ENCODE assay signal across 2 cellular contexts in genomic region chr3:37475435-37475834, GRCh38.
TF ChIP-seq lines count a peak whose summit lies in the region.

No MANE protein-coding gene starts in this region.

TF ChIP-seq in IMR-90, 13 proteins besides CTCF, POLR2A, EP300 and RAD21:
- TF ChIP-seq BHLHE40 (IDR thresholded peaks at IDR 0.05; ENCODE audit: low read depth, low read length) = no peak
- no peak for TF ChIP-seq CHD1 (IDR thresholded peaks at IDR 0.05; ENCODE audit: low read depth, low read length)
- no peak for TF ChIP-seq USF2 (IDR thresholded peaks at IDR 0.05; ENCODE audit: low read depth, low read length)
- no peak for TF ChIP-seq NFE2L2 (IDR thresholded peaks at IDR 0.05; ENCODE audit: low read depth, low read length)
- peak; percentile 69 for TF ChIP-seq CEBPB (IDR thresholded peaks at IDR 0.05; ENCODE audit: low read depth, low read length)
- TF ChIP-seq ELK1 (IDR thresholded peaks at IDR 0.05; ENCODE audit: borderline replicate concordance, low read depth, low read length) = no peak

TF ChIP-seq in H1, 55 proteins besides CTCF, POLR2A, EP300 and RAD21:
- TF ChIP-seq TCF12 (IDR thresholded peaks at IDR 0.05; ENCODE audit: low read depth, low read length) (no peak), SP4 (IDR thresholded peaks at IDR 0.05; ENCODE audit: low read length) (no peak), JUND (IDR thresholded peaks at IDR 0.05; ENCODE audit: low read length) (no peak), SP2 (IDR thresholded peaks at IDR 0.05; ENCODE audit: low read length) (no peak), POLR2AphosphoS5 (IDR thresholded peaks at IDR 0.05; ENCODE audit: low read depth, low read length) (no peak)
